ENCODE assay signal across 1 cellular context in the genomic region with DNA sequence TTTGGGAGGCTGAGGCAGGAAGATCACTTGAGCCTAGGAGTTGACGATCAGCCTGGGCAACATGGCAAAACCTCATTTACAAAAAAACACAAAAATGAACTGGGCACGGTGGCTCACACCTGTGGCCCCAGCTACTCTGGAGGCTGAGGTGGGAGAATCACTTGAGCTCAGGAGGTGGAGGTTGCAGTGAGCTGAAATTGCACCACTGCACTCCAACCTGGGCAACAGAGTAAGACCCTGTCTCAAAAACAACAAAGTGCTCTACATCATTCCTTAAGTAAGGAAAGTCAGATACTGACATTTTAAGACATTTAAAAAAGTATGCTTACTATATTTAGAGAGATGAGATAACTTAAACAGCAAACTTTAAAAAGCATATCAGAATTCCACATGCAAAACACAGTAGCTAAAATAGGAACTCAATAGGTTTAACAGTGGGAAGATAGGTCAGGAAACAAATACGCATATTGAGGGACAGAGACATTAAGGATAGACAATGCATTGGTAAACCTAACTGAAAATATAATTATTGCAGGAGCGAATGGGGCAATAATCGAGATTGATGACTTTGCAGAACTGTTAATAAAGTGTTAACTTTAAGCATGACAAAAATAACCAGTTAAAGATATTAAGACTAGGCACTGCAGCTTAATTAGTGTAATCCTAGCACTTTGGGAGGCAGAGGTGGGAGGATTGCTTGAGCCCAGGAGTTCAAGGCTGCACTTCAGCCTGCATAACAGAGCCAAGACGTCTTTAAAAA.
TF ChIP-seq lines count a peak whose summit lies in the region.

No MANE protein-coding gene starts in this region.

TF ChIP-seq in PFSK-1, 5 proteins besides CTCF, POLR2A, EP300 and RAD21 (continued from another document):
- TF ChIP-seq POLR2AphosphoS5 (IDR thresholded peaks at IDR 0.05; ENCODE audit: low read depth, low read length) = 0 out of 2 replicates have a peak, but pooled peaks have one; percentile 9
TF ChIP-seq in PFSK-1: peak in this region for 1.
